ENCODE assay signal across 28 cellular contexts in genomic region chr3:157235291-157235690, GRCh38.
"Had no signal": no experiment of that assay in that cellular context is flagged by ENCODE, and none has a peak within 500 bp of the region (broad histone marks: within the 10 kb centered on the region; RNA-seq: fewer than 3 reads in every experiment).

No MANE protein-coding gene starts in this region.

- H3K4me1 ChIP-seq: suprapubic skin, testis, tibial nerve, upper lobe of right lung, uterus, vagina had no signal

- H3K9me3 Mint-ChIP-seq: stimulated activated effector memory CD8-positive, alpha-beta T cell treated with anti-CD3 and anti-CD28 coated beads, Interleukin-12 subunit alpha, Interleukin-12 subunit beta, amount 100 ng/mL, for 72 hours; stimulated activated memory B cell treated with anti-CD40 and anti-IgM and Interleukin-4, amounts not matched to agents 10 μg/mL and 1 μg/mL and 100 μg/mL, for 72 hours; stimulated activated naive CD8-positive, alpha-beta T cell treated with anti-CD3 and anti-CD28 coated beads, Interleukin-15, Interleukin-2, amounts not matched to agents 100 ng/mL and 50 ng/mL, for 24 hours; type B pancreatic cell had no signal

- H3K9me3 ChIP-seq: stomach, suprapubic skin, testis, thoracic aorta, thyroid gland, tibial artery, tibial nerve, transverse colon, upper lobe of left lung, upper lobe of right lung, uterus, vagina had no signal

- H3K27me3 Mint-ChIP-seq: stimulated activated naive B cell treated with anti-CD40 and anti-IgM and Interleukin-4, amounts not matched to agents 10 μg/mL and 1 μg/mL and 100 μg/mL, for 72 hours; stimulated activated naive CD8-positive, alpha-beta T cell treated with anti-CD3 and anti-CD28 coated beads, Interleukin-15, amount 100 ng/mL, for 72 hours; stimulated activated naive CD8-positive, alpha-beta T cell treated with anti-CD3 and anti-CD28 coated beads, Interleukin-15, Interleukin-2, amounts not matched to agents 100 ng/mL and 50 ng/mL, for 24 hours had no signal

- FAIRE-seq: urothelium cell line had no signal

- H3K27ac Mint-ChIP-seq: stimulated activated effector memory CD8-positive, alpha-beta T cell treated with anti-CD3 and anti-CD28 coated beads, Interleukin-12 subunit alpha, Interleukin-12 subunit beta, amount 100 ng/mL, for 72 hours; stimulated activated memory B cell treated with anti-CD40 and anti-IgM and Interleukin-4, amounts not matched to agents 10 μg/mL and 1 μg/mL and 100 μg/mL, for 72 hours; stimulated activated naive B cell treated with anti-CD40 and anti-IgM and Interleukin-4, amounts not matched to agents 10 μg/mL and 1 μg/mL and 100 μg/mL, for 72 hours; stimulated activated naive CD8-positive, alpha-beta T cell treated with anti-CD3 and anti-CD28 coated beads, Interleukin-15, Interleukin-2, amounts not matched to agents 100 ng/mL and 50 ng/mL, for 24 hours; type B pancreatic cell had no signal

- H3K36me3 Mint-ChIP-seq: stimulated activated effector memory CD8-positive, alpha-beta T cell treated with anti-CD3 and anti-CD28 coated beads, Interleukin-12 subunit alpha, Interleukin-12 subunit beta, amount 100 ng/mL, for 72 hours; stimulated activated memory B cell treated with anti-CD40 and anti-IgM and Interleukin-4, amounts not matched to agents 10 μg/mL and 1 μg/mL and 100 μg/mL, for 72 hours; stimulated activated naive B cell treated with anti-CD40 and anti-IgM and Interleukin-4, amounts not matched to agents 10 μg/mL and 1 μg/mL and 100 μg/mL, for 72 hours; type B pancreatic cell had no signal

- H3K36me3 ChIP-seq: stomach, suprapubic skin, thoracic aorta, thyroid gland, tibial artery, tibial nerve, transverse colon, upper lobe of left lung, upper lobe of right lung, uterus, vagina had no signal

- H3K4me3 ChIP-seq: stomach, suprapubic skin, testis, thoracic aorta, thyroid gland, tibial artery, tibial nerve, transverse colon, upper lobe of left lung, upper lobe of right lung, uterus, vagina had no signal

- H3K4me3 Mint-ChIP-seq: stimulated activated effector memory CD8-positive, alpha-beta T cell treated with anti-CD3 and anti-CD28 coated beads, Interleukin-12 subunit alpha, Interleukin-12 subunit beta, amount 100 ng/mL, for 72 hours; stimulated activated memory B cell treated with anti-CD40 and anti-IgM and Interleukin-4, amounts not matched to agents 10 μg/mL and 1 μg/mL and 100 μg/mL, for 72 hours; stimulated activated naive B cell treated with anti-CD40 and anti-IgM and Interleukin-4, amounts not matched to agents 10 μg/mL and 1 μg/mL and 100 μg/mL, for 72 hours; stimulated activated naive CD8-positive, alpha-beta T cell treated with anti-CD3 and anti-CD28 coated beads, Interleukin-15, amount 100 ng/mL, for 72 hours; stimulated activated naive CD8-positive, alpha-beta T cell treated with anti-CD3 and anti-CD28 coated beads, Interleukin-15, Interleukin-2, amounts not matched to agents 100 ng/mL and 50 ng/mL, for 24 hours; type B pancreatic cell had no signal

- H3K27me3 ChIP-seq: stomach, suprapubic skin, testis, thyroid gland, tibial artery, tibial nerve, transverse colon, upper lobe of left lung, upper lobe of right lung, uterus, vagina had no signal

- DNase-seq: stimulated activated CD4-positive, alpha-beta T cell treated with anti-CD3 and anti-CD28 coated beads, Interleukin-2, amount 100 ng/mL, for 48 hours; stimulated activated CD4-positive, alpha-beta T cell treated with anti-CD3 and anti-CD28 coated beads, Interleukin-4, amount 100 ng/mL, for 1 hour; stimulated activated CD4-positive, alpha-beta T cell treated with anti-CD3 and anti-CD28 coated beads, Interleukin-4, amount 100 ng/mL, for 24 hours; stimulated activated CD4-positive, alpha-beta T cell treated with anti-CD3 and anti-CD28 coated beads, Interleukin-4, amount 100 ng/mL, for 4 hours; stimulated activated CD8-positive, alpha-beta memory T cell treated with anti-CD3 and anti-CD28 coated beads, Interleukin-4, amount 100 ng/mL, for 48 hours; stimulated activated naive B cell treated with anti-CD40 and anti-IgM and Interleukin-4, amounts not matched to agents 10 μg/mL and 1 μg/mL and 100 μg/mL, for 72 hours; stimulated activated naive CD4-positive, alpha-beta T cell; stimulated activated naive CD4-positive, alpha-beta T cell treated with Interleukin-2 at 50 U/mL for 16 hours; stimulated activated naive CD8-positive, alpha-beta T cell treated with anti-CD3 and anti-CD28 coated beads, Interleukin-15, amount 100 ng/mL, for 72 hours; stimulated activated naive CD8-positive, alpha-beta T cell treated with anti-CD3 and anti-CD28 coated beads, Interleukin-15, Interleukin-2, amounts not matched to agents 100 U/mL and 50 U/mL, for 24 hours; stomach; substantia nigra; testis; thyroid gland; tibial artery; transverse colon; upper lobe of left lung; upper lobe of right lung; uterus had no signal

- H3K27ac ChIP-seq: stomach, suprapubic skin, testis, thoracic aorta, thyroid gland, tibial artery, tibial nerve, transverse colon, upper lobe of left lung, upper lobe of right lung, uterus, vagina had no signal

- ATAC-seq: stimulated activated effector memory CD8-positive, alpha-beta T cell treated with anti-CD3 and anti-CD28 coated beads, Interleukin-12 subunit alpha, Interleukin-12 subunit beta, amount 100 ng/mL, for 72 hours; stimulated activated memory B cell treated with anti-CD40 and anti-IgM and Interleukin-4, amounts not matched to agents 10 μg/mL and 1 μg/mL and 100 μg/mL, for 72 hours; stimulated activated naive B cell treated with anti-CD40 and anti-IgM and Interleukin-4, amounts not matched to agents 10 μg/mL and 1 μg/mL and 100 μg/mL, for 72 hours; stimulated activated naive CD8-positive, alpha-beta T cell treated with anti-CD3 and anti-CD28 coated beads, Interleukin-15, amount 100 ng/mL, for 72 hours; stimulated activated naive CD8-positive, alpha-beta T cell treated with anti-CD3 and anti-CD28 coated beads, Interleukin-15, Interleukin-2, amounts not matched to agents 100 U/mL and 50 U/mL, for 24 hours; upper lobe of right lung had no signal
